ENCODE assay signal across 11 cellular contexts in genomic region chr11:46759196-46759595, GRCh38. TPM values are rescaled to one million over a fixed set of nuclear protein-coding genes. Genes with fewer than 3 reads are reported as not detected.
"Had no signal": no experiment of that assay in that cellular context is flagged by ENCODE, and none has a peak within 500 bp of the region (broad histone marks: within the 10 kb centered on the region; RNA-seq: fewer than 3 reads in every experiment).

No MANE protein-coding gene starts in this region.

- H3K4me1 ChIP-seq: HAP-1 had no signal

- ATAC-seq: HCT116, HepG2 had no signal

- H3K4me3 ChIP-seq: GM23248, HAP-1 had no signal

- H3K9me3 ChIP-seq: HAP-1 had no signal

- H3K27ac ChIP-seq: GM23248, HL-60 had no signal

- DNase-seq: GM23248, GOT3, H7, HFFc6, KBM-7 had no signal

- FAIRE-seq: HepG2 had no signal

RNA-seq across cellular contexts. Expression of gene F2, which starts 40.2 kb away (rescaled TPM):
- total RNA-seq: GM23248, H7, HFFc6, HT1080 had no signal
- polyA plus RNA-seq: GM23248, IgD-negative memory B cell had no signal
